8 cellular contexts compared by ENCODE assay signal in the genomic region with DNA sequence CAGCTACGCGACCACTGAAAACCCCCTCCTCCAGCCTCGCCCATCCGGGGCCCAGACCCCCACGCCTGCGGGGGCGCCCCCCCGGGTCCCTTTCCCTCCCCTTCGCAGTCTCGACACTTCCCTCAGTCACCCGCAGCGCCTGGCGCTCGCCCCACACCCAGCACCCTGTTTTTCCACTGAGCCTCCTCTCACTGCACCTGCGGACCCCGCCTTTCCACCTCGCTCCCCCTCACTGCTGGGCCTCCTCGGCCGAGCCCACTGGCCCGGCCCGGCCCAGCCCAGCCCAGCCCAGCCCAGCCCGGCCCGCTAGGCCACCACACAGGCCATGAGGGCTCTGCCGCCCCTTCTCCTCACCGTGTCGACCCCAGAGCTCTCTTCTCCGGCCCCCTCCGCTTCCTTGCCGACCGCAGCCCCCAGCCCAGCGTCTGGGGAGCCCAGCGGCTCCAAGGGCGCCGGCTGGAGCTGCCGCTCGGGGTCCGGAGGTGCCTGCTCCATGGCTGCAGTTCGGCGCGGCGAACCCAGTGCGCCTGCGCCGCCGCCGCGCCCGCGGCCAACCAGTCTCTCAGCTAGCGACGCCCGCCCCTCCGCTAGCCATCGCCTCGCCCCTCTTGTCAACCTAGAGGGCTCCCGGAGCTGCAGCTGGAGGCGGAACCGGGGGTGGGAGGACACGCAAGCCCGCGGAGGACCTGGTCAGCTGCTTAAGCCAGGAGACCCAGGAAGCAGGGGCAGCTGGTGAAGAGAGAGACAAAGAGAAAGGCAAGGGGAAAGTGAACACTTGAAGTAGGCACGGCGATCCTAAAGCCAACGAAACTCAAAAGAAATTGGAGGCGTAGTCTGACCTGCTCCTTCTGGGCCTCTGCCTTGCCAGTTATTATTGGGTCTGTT. TPM values are rescaled to one million over a fixed set of nuclear protein-coding genes. Genes with fewer than 3 reads are reported as not detected.
DNase-seq lines count a peak whose midpoint lies in the region; ATAC-seq and TF ChIP-seq lines count a peak whose summit lies in the region.

A gene (minus strand): TSS at position 525 of the 885 bp plus-strand sequence. CDS start 30 bp downstream, at position 495.

- H3K27me3 Mint-ChIP-seq in CD4-positive, CD25-positive, alpha-beta regulatory T cell, result peaks cover 4% of the 10 kb centered on the region
- H3K27me3 Mint-ChIP-seq in activated CD4-positive, alpha-beta memory T cell treated with anti-CD3 and anti-CD28 coated beads for 36 hours, result no peaks in the 10 kb centered on the region

- peak within 1 kb of the TSS; percentile 65 for H3K27ac ChIP-seq in CD4-positive, CD25-positive, alpha-beta regulatory T cell (ENCODE audit: insufficient read depth, low read length, poor library complexity, severe bottlenecking)
- H3K27ac ChIP-seq in dorsolateral prefrontal cortex, result peak within 1 kb of the TSS; percentile 26 to 93 (median 81)
- peak within 1 kb of the TSS; percentile 39 to 87 (median 87) for H3K27ac ChIP-seq in right lobe of liver

- H3K27me3 ChIP-seq in CD4-positive, CD25-positive, alpha-beta regulatory T cell (ENCODE audit: control insufficient read depth, insufficient read depth, low read length), result no peaks in the 10 kb centered on the region
- H3K27me3 ChIP-seq in dorsolateral prefrontal cortex, result no peaks in the 10 kb centered on the region
- H3K27me3 ChIP-seq in right lobe of liver, result no peaks in the 10 kb centered on the region

- CTCF ChIA-PET in activated CD4-positive, alpha-beta memory T cell treated with anti-CD3 and anti-CD28 coated beads for 36 hours (lab: Charles Lee), result interaction anchor here (0.7 to 2.4 kb wide), 5 partner anchors 27 to 81 kb away, joined by 3 to 16 read pairs (median 4); no protein-coding TSS in a partner anchor

- ATAC-seq in CD4-positive, CD25-positive, alpha-beta regulatory T cell (ENCODE audit: low read depth in 2 of 2), result peak; percentile 98
- ATAC-seq in GM19452 (IDR thresholded peaks at IDR 0.05; ENCODE audit: unreplicated experiment), result peak; percentile 80
- peak; percentile 41 for ATAC-seq in HG03575 (IDR thresholded peaks at IDR 0.05; ENCODE audit: extremely low read depth, insufficient number of reproducible peaks, low FRiP score, unreplicated experiment)
- ATAC-seq in right lobe of liver, result peak; percentile 98 to 99 (median 99)

- peaks cover 11% of the 10 kb centered on the region for H3K36me3 Mint-ChIP-seq in CD4-positive, CD25-positive, alpha-beta regulatory T cell
- H3K36me3 Mint-ChIP-seq in activated CD4-positive, alpha-beta memory T cell treated with anti-CD3 and anti-CD28 coated beads for 36 hours, result peaks cover 13% of the 10 kb centered on the region

- peak within 1 kb of the TSS; percentile 94 to 100 (median 96) for H3K4me3 Mint-ChIP-seq in CD4-positive, CD25-positive, alpha-beta regulatory T cell
- H3K4me3 Mint-ChIP-seq in activated CD4-positive, alpha-beta memory T cell treated with anti-CD3 and anti-CD28 coated beads for 36 hours, result peak within 1 kb of the TSS; percentile 85

- H3K4me1 ChIP-seq in CD4-positive, CD25-positive, alpha-beta regulatory T cell (ENCODE audit: control insufficient read depth, insufficient read depth, low read length, poor library complexity, severe bottlenecking), result peaks cover 20% of the 10 kb centered on the region
- peaks cover 0 to 23% (median 0%) of the 10 kb centered on the region in 4 donors for H3K4me1 ChIP-seq in right lobe of liver

- TF ChIP-seq CTCF in dorsolateral prefrontal cortex (IDR thresholded peaks at IDR 0.05 in 54 of 56, conservative IDR thresholded peaks at IDR 0.05 in 2 of 56; ENCODE audit: low read depth in 1 of 56, partially characterized antibody in 56 of 56) (peak in 27 of 56 donors; percentile 9 to 47 (median 28)), right lobe of liver (IDR thresholded peaks at IDR 0.05) (peak in 1 of 4 donors; percentile 9)

- POLR2A ChIA-PET in activated CD4-positive, alpha-beta memory T cell treated with anti-CD3 and anti-CD28 coated beads for 36 hours (lab: Charles Lee), result interaction anchor here (1.1 to 2.4 kb wide), 4 partner anchors 8 to 76 kb away, joined by 3 to 12 read pairs (median 6); a partner anchor contains a TSS

- peak within 1 kb of the TSS; percentile 91 for H3K4me3 ChIP-seq in CD4-positive, CD25-positive, alpha-beta regulatory T cell (ENCODE audit: low read depth, low read length)
- H3K4me3 ChIP-seq in dorsolateral prefrontal cortex, result peak within 1 kb of the TSS; percentile 68 to 94 (median 84)
- peak within 1 kb of the TSS; percentile 68 to 95 (median 92) for H3K4me3 ChIP-seq in right lobe of liver

- H3K36me3 ChIP-seq in CD4-positive, CD25-positive, alpha-beta regulatory T cell (ENCODE audit: control insufficient read depth, insufficient read depth, low read length), result peaks cover 5% of the 10 kb centered on the region
- no peaks in the 10 kb centered on the region for H3K36me3 ChIP-seq in right lobe of liver

- peak within 1 kb of the TSS; percentile 87 to 97 (median 97) for H3K27ac Mint-ChIP-seq in CD4-positive, CD25-positive, alpha-beta regulatory T cell
- peak within 1 kb of the TSS; percentile 79 for H3K27ac Mint-ChIP-seq in activated CD4-positive, alpha-beta memory T cell treated with anti-CD3 and anti-CD28 coated beads for 36 hours

- 0% methylated on average over 39 of the region's 65 CpGs for WGBS in right lobe of liver (ENCODE audit: insufficient coverage, low coverage, low lambda C conversion rate, missing lambda C conversion rate)

- TF ChIP-seq POLR2A in right lobe of liver (IDR thresholded peaks at IDR 0.05), result peak; percentile 86

- intact Hi-C loops in activated CD4-positive, alpha-beta memory T cell treated with anti-CD3 and anti-CD28 coated beads for 36 hours (cut with micrococcal nuclease), result no loop called here
- intact Hi-C loops in dorsolateral prefrontal cortex (cut with DNase I), result loop anchor here in 1 of 2 donors (10.0 kb wide), 1 partner anchor 65 kb away; no protein-coding TSS in a partner anchor
- intact Hi-C loops in right lobe of liver (cut with DNase I), result no loop called here

- H3K9me3 Mint-ChIP-seq in CD4-positive, CD25-positive, alpha-beta regulatory T cell, result no peaks in the 10 kb centered on the region
- H3K9me3 Mint-ChIP-seq in activated CD4-positive, alpha-beta memory T cell treated with anti-CD3 and anti-CD28 coated beads for 36 hours, result no peaks in the 10 kb centered on the region

- peak; percentile 84 to 92 (median 84) for DNase-seq in CD4-positive, CD25-positive, alpha-beta regulatory T cell
- DNase-seq in NCI-H82 (lab: John Stamatoyannopoulos, UW) (peak; percentile 97), dorsolateral prefrontal cortex (peak; percentile 75 to 95 (median 91)), right lobe of liver (peak; percentile 97 to 98 (median 97))
- peak; percentile 93 for DNase-seq in activated CD4-positive, alpha-beta memory T cell treated with anti-CD3 and anti-CD28 coated beads for 36 hours
- DNase-seq in stimulated activated CD4-positive, alpha-beta T cell treated with anti-CD3 and anti-CD28 coated beads, Interleukin-4, amount 100 ng/mL, for 24 hours, result peak; percentile 87

- peaks cover 21 to 50% (median 33%) of the 10 kb centered on the region in 4 donors for H3K4me1 Mint-ChIP-seq in CD4-positive, CD25-positive, alpha-beta regulatory T cell
- H3K4me1 Mint-ChIP-seq in activated CD4-positive, alpha-beta memory T cell treated with anti-CD3 and anti-CD28 coated beads for 36 hours (ENCODE audit: low read depth), result peaks cover 32% of the 10 kb centered on the region

- no peaks in the 10 kb centered on the region for H3K9me3 ChIP-seq in CD4-positive, CD25-positive, alpha-beta regulatory T cell (ENCODE audit: control insufficient read depth in 2 of 2, low read length in 2 of 2)
- H3K9me3 ChIP-seq in right lobe of liver, result no peaks in the 10 kb centered on the region

RNA-seq across cellular contexts. Expression of the gene that starts here (rescaled TPM):
- 24.6 TPM for total RNA-seq in CD4-positive, CD25-positive, alpha-beta regulatory T cell
- polyA plus RNA-seq in CD4-positive, CD25-positive, alpha-beta regulatory T cell, result 10 to 100 TPM; 23.0 to 36.6 (median 26.9) TPM
- 10 to 100 TPM; 32.9 to 36.8 TPM for total RNA-seq in activated CD4-positive, alpha-beta memory T cell treated with anti-CD3 and anti-CD28 coated beads for 36 hours
- 10 to 100 TPM; 17.3 to 47.7 (median 32.4) TPM for total RNA-seq in dorsolateral prefrontal cortex
- total RNA-seq in right lobe of liver, result 10 to 100 TPM; 27.4 to 38.4 (median 33.2) TPM

Comparison
In these comparisons a context has a peak if more than half of its experiments do, and no peak if none do; other contexts are left out.
1. Peak in every context shown above with its lines: DNase-seq, ATAC-seq, H3K4me3 ChIP-seq and H3K27ac ChIP-seq.
2. ATAC-seq: peak in every context shown above with its lines; median percentile 99 in right lobe of liver; 98 in CD4-positive, CD25-positive, alpha-beta regulatory T cell; 80 in GM19452; 41 in HG03575.